8 cellular contexts compared by ENCODE assay signal in the genomic region with DNA sequence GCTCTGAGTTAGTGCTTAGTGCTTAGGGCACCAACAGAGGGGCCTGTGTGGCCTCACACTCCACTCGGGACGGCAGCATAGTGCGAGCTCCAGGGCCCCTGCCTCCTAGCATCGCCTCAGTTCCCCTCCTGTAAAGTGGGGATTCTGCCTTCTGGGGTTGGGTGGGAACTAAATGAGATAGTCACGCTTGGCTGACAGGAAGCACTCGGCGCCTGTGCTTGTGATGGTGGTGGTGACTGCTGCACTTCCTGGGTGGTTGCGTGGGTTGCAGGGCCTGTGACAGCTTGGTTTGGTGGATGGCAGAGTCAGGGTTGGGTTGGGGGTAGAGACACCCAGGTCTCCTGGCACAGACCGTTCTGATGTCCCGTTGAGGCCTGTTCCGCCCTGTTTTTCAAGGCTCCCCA. TPM values are rescaled to one million over a fixed set of nuclear protein-coding genes. Genes with fewer than 3 reads are reported as not detected.
DNase-seq lines count a peak whose midpoint lies in the region; ATAC-seq and TF ChIP-seq lines count a peak whose summit lies in the region.

No MANE protein-coding gene starts in this region.

- peaks cover 0 to 2% of the 10 kb centered on the region in 2 donors for H3K9me3 Mint-ChIP-seq in activated T-cell treated with anti-CD3 and anti-CD28 coated beads, Interleukin-2, amount 50 U/mL, for 72 hours

- TF ChIP-seq EP300 in esophagus muscularis mucosa (IDR thresholded peaks at IDR 0.05), result no peak

- H3K27ac Mint-ChIP-seq in activated T-cell treated with anti-CD3 and anti-CD28 coated beads, Interleukin-2, amount 50 U/mL, for 72 hours, result peak overlapping the region; percentile 91

- DNase-seq in GM10266 (ENCODE audit: extremely low spot score) (peak; percentile 71), gastrocnemius medialis (peak in 1 of 2 donors; percentile 50), hepatic stellate cell (ENCODE audit: low spot score) (no peak), NCI-H187 (lab: John Stamatoyannopoulos, UW) (no peak), esophagus muscularis mucosa (ENCODE audit: extremely low spot score) (no peak)
- DNase-seq in activated T-cell treated with anti-CD3 and anti-CD28 coated beads, Interleukin-2, amount 50 U/mL, for 72 hours, result peak; percentile 86 to 91

- H3K4me1 ChIP-seq in gastrocnemius medialis, result peaks cover 95 to 98% of the 10 kb centered on the region in 2 donors
- peaks cover 84 to 99% (median 96%) of the 10 kb centered on the region in 4 donors for H3K4me1 ChIP-seq in esophagus muscularis mucosa

- in situ Hi-C loops in gastrocnemius medialis (cut with MboI; ENCODE audit: low sequenced_read_pairs in 4 of 4), result no loop called here

- peaks cover 0 to 24% of the 10 kb centered on the region in 2 donors for H3K36me3 ChIP-seq in gastrocnemius medialis
- peaks cover 20 to 54% (median 42%) of the 10 kb centered on the region in 4 donors for H3K36me3 ChIP-seq in esophagus muscularis mucosa

- no peaks in the 10 kb centered on the region for H3K27me3 ChIP-seq in gastrocnemius medialis
- H3K27me3 ChIP-seq in esophagus muscularis mucosa, result no peaks in the 10 kb centered on the region

- no peaks in the 10 kb centered on the region for H3K27me3 Mint-ChIP-seq in activated T-cell treated with anti-CD3 and anti-CD28 coated beads, Interleukin-2, amount 50 U/mL, for 72 hours (ENCODE audit: low read depth)

- no peak for TF ChIP-seq CTCF in GM10266 (IDR thresholded peaks at IDR 0.05; ENCODE audit: control insufficient read depth, insufficient read depth, low read depth, missing control alignments)
- no peak for TF ChIP-seq CTCF in gastrocnemius medialis (IDR thresholded peaks at IDR 0.05 in 4 of 5, conservative IDR thresholded peaks at IDR 0.05 in 1 of 5)
- no peak for TF ChIP-seq CTCF in esophagus muscularis mucosa (IDR thresholded peaks at IDR 0.05)

- TF ChIP-seq POLR2A in gastrocnemius medialis (IDR thresholded peaks at IDR 0.05) (no peak), esophagus muscularis mucosa (IDR thresholded peaks at IDR 0.05; ENCODE audit: low read depth) (no peak)

- peaks cover 86% of the 10 kb centered on the region for H3K4me1 Mint-ChIP-seq in activated T-cell treated with anti-CD3 and anti-CD28 coated beads, Interleukin-2, amount 50 U/mL, for 72 hours (ENCODE audit: low read depth)

- intact Hi-C loops in gastrocnemius medialis (cut with DNase I; ENCODE audit: low total_unique reads) (no loop called here), esophagus muscularis mucosa (cut with DNase I) (no loop called here)

- peak overlapping the region in 2 of 4 donors; percentile 6 to 29 for H3K4me3 ChIP-seq in gastrocnemius medialis
- no peak overlapping the region for H3K4me3 ChIP-seq in esophagus muscularis mucosa

- WGBS in esophagus muscularis mucosa, result 85% methylated on average over 9 of the region's 11 CpGs

- H3K27ac ChIP-seq in gastrocnemius medialis (peak overlapping the region; percentile 94 to 100 (median 98)), esophagus muscularis mucosa (replicated peaks in 1 of 4) (peak overlapping the region in 1 of 4 donors; percentile 63)

- H3K36me3 Mint-ChIP-seq in activated T-cell treated with anti-CD3 and anti-CD28 coated beads, Interleukin-2, amount 50 U/mL, for 72 hours (ENCODE audit: insufficient read depth in 2 of 2), result peaks cover 10 to 21% of the 10 kb centered on the region in 2 donors

- H3K9me3 ChIP-seq in gastrocnemius medialis (no peaks in the 10 kb centered on the region), esophagus muscularis mucosa (no peaks in the 10 kb centered on the region)

- H3K4me3 Mint-ChIP-seq in activated T-cell treated with anti-CD3 and anti-CD28 coated beads, Interleukin-2, amount 50 U/mL, for 72 hours, result peak overlapping the region; percentile 85 to 87

- ATAC-seq in HG03175 (IDR thresholded peaks at IDR 0.05; ENCODE audit: unreplicated experiment), result peak; percentile 39
- peak; percentile 76 to 80 for ATAC-seq in activated T-cell treated with anti-CD3 and anti-CD28 coated beads, Interleukin-2, amount 50 U/mL, for 72 hours (replicated peaks in 1 of 2)
- no peak for ATAC-seq in gastrocnemius medialis
- no peak for ATAC-seq in GM19467 (IDR thresholded peaks at IDR 0.05; ENCODE audit: unreplicated experiment)

RNA-seq across cellular contexts. Expression of a gene that starts 7.7 kb away (rescaled TPM):
- total RNA-seq in activated T-cell treated with anti-CD3 and anti-CD28 coated beads, Interleukin-2, amount 50 U/mL, for 72 hours, result 10 to 100 TPM; 21.3 to 21.5 TPM
- total RNA-seq in gastrocnemius medialis, result 100 to 1,000 TPM in 3 of 4 donors, 10 to 100 TPM in 1; 69.1 to 164 (median 135) TPM
- total RNA-seq in esophagus muscularis mucosa, result 10 to 100 TPM; 27.4 to 58.6 (median 36.1) TPM

RNA-seq across cellular contexts. Expression of a gene that starts 42.1 kb away (rescaled TPM):
- 10 to 100 TPM; 32.1 to 35.6 TPM for total RNA-seq in activated T-cell treated with anti-CD3 and anti-CD28 coated beads, Interleukin-2, amount 50 U/mL, for 72 hours
- total RNA-seq in gastrocnemius medialis (100 to 1,000 TPM in 1 of 4 donors, 10 to 100 TPM in 3; 54.4 to 142 (median 69.8) TPM), esophagus muscularis mucosa (10 to 100 TPM; 27.0 to 52.9 (median 38.9) TPM)

Comparison
In these comparisons a context has a peak if more than half of its experiments do, and no peak if none do; other contexts are left out.
1. DNase-seq: peak in GM10266 (single experiment) and activated T-cell treated with anti-CD3 and anti-CD28 coated beads, Interleukin-2, amount 50 U/mL, for 72 hours (2 of 2); none in hepatic stellate cell (single experiment), NCI-H187 (0 of 2) and esophagus muscularis mucosa (single experiment).
2. ATAC-seq: peak in HG03175 (single experiment) and activated T-cell treated with anti-CD3 and anti-CD28 coated beads, Interleukin-2, amount 50 U/mL, for 72 hours (2 of 2); none in gastrocnemius medialis (0 of 2) and GM19467 (single experiment).